In genomic region chr10:97350138-97350537, GRCh38 we compare ENCODE assay signal across 21 cellular contexts.
"Had no signal": no experiment of that assay in that cellular context is flagged by ENCODE, and none has a peak within 500 bp of the region (broad histone marks: within the 10 kb centered on the region; RNA-seq: fewer than 3 reads in every experiment).

No MANE protein-coding gene starts in this region.

- FAIRE-seq: HepG2, RCC 7860 had no signal

- H3K4me3 ChIP-seq: MG63, SJCRH30 had no signal

- H3K9me3 ChIP-seq: MG63, SJCRH30 had no signal

- H3K27ac ChIP-seq: RWPE1, SJCRH30 had no signal

- DNase-seq: IMR-90, Karpas-422, KG1, MG63, NCI-H1092, NCI-H1105 treated with DMSO at 0.1 percent for 48 hours, NCI-H1417 treated with DMSO at 0.1 percent for 48 hours, NCI-H146, NCI-H1694 treated with DMSO at 0.1 percent for 48 hours, NCI-H1930, NCI-H2081, NCI-H2107, NCI-H446, NCI-H510A, NCI-H526, NCI-H748 treated with DMSO at 0.1 percent for 48 hours, SHP77 treated with DMSO at 0.1 percent for 48 hours, SJCRH30 had no signal

- H3K27me3 ChIP-seq: MG63, SJCRH30 had no signal

- H3K4me1 ChIP-seq: SJCRH30 had no signal
